15 cellular contexts compared by ENCODE assay signal in the genomic region with DNA sequence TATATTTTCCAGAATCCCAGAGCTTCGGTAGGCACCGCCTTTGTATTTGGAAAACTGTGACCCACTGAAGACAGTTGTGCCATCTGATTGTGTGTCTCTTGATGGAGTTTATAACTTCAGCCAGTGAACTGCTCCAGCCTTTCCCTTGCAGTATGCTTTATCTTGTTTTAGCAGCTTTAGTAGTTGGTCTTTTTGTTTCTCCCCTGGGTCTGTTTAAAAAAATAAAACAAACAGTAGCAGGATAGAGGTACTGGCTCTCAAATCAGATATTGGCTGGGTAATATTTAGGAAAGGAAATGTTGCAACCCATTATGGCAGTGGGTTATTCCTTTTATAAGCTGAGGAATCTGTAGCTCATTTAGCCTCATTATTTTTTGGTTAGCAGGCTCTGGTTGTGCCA.
DNase-seq lines count a peak whose midpoint lies in the region; ATAC-seq and TF ChIP-seq lines count a peak whose summit lies in the region.
"Had no signal": no experiment of that assay in that cellular context is flagged by ENCODE, and none has a peak within 500 bp of the region (broad histone marks: within the 10 kb centered on the region; RNA-seq: fewer than 3 reads in every experiment).

No MANE protein-coding gene starts in this region.

- no peaks in the 10 kb centered on the region for H3K9me3 ChIP-seq in HEK293 (ENCODE audit: control insufficient read depth, insufficient read depth, low read depth, low read length)
- H3K9me3 ChIP-seq: HAP-1 had no signal

- no peaks in the 10 kb centered on the region for H3K4me1 ChIP-seq in HEK293 (ENCODE audit: control insufficient read depth, insufficient read depth, low read length)
- H3K4me1 ChIP-seq: HAP-1 had no signal

- ATAC-seq in left ventricle myocardium superior (peak; percentile 60), GM18907 (IDR thresholded peaks at IDR 0.05; ENCODE audit: unreplicated experiment) (no peak), HG03469 (IDR thresholded peaks at IDR 0.05; ENCODE audit: unreplicated experiment) (no peak)
- ATAC-seq: GM12878 had no signal

- peak; percentile 8 for DNase-seq in SK-N-DZ (ENCODE audit: low spot score)
- DNase-seq in cardiac fibroblast (ENCODE audit: low read depth in 2 of 2): peak; percentile 9 to 14
- no peak for DNase-seq in left ventricle myocardium superior
- no peak for DNase-seq in NCI-H345 (lab: John Stamatoyannopoulos, UW)
- DNase-seq: C1 segment of cervical spinal cord; Calu3; CD4-positive, alpha-beta T cell; DMS 273 treated with DMSO at 0.1 percent for 48 hours; HFFc6 had no signal

- no peaks in the 10 kb centered on the region for H3K36me3 ChIP-seq in HEK293 (ENCODE audit: control insufficient read depth in 2 of 2, insufficient read depth in 1 of 2, low read length in 2 of 2)
- H3K36me3 ChIP-seq: HAP-1 had no signal

- intact Hi-C loops in left ventricle myocardium superior (cut with micrococcal nuclease): no loop called here

- H3K4me3 ChIP-seq in HEK293 (ENCODE audit: low read depth, low read length) (no peak overlapping the region), cardiac fibroblast (replicated peaks in 1 of 2; ENCODE audit: low read depth in 2 of 2, low read length in 2 of 2) (no peak overlapping the region)
- H3K4me3 ChIP-seq: GM12878, HAP-1 had no signal

- no peak overlapping the region for H3K27ac ChIP-seq in HEK293 (ENCODE audit: extremely low read depth, low read depth, low read length)
- H3K27ac ChIP-seq: HL-60 had no signal

- CTCF ChIA-PET in HEK293 (lab: Yijun Ruan, JAX): no interaction called here

- TF ChIP-seq CTCF in HEK293 (tag by site-specific recombination; IDR thresholded peaks at IDR 0.05): no peak
- no peak for TF ChIP-seq CTCF in cardiac fibroblast (IDR thresholded peaks at IDR 0.05; ENCODE audit: low read depth, low read length)

- POLR2A ChIA-PET in HEK293 (lab: Yijun Ruan, JAX): no interaction called here

TF ChIP-seq in HEK293, 187 proteins besides CTCF, POLR2A, EP300 and RAD21:
- TF ChIP-seq ZNF155 (tag by site-specific recombination; IDR thresholded peaks at IDR 0.05) (no peak), FEZF1 (tag by site-specific recombination; IDR thresholded peaks at IDR 0.05) (peak; percentile 70)
TF ChIP-seq in HEK293: peak in this region for 1.

Comparison
In these comparisons a context has a peak if more than half of its experiments do, and no peak if none do; other contexts are left out.
1. DNase-seq: peak in SK-N-DZ (single experiment) and cardiac fibroblast (2 of 2); none in left ventricle myocardium superior (single experiment) and NCI-H345 (single experiment).